ENCODE assay signal across 12 cellular contexts in the genomic region with DNA sequence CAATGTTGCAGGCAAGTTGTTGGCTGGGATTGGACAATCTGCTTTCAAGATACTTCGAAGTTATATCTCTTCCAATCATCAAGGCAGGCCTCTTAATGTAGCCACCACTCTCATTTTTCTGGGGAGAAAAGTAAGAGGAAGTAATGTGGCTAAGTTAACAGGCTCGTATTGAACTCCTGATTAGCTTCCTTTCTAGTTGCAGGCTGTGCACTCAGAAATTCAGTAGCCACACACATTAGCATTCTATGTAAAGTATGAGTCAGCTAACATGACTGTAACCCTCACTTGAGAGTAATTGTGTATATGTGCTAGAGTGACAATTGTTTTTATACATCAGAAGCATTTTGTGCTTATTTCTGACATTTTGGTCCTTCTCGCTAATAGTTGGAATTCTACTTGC. TPM values are rescaled to one million over a fixed set of nuclear protein-coding genes. Genes with fewer than 3 reads are reported as not detected.
DNase-seq lines count a peak whose midpoint lies in the region; ATAC-seq and TF ChIP-seq lines count a peak whose summit lies in the region.
"Had no signal": no experiment of that assay in that cellular context is flagged by ENCODE, and none has a peak within 500 bp of the region (broad histone marks: within the 10 kb centered on the region; RNA-seq: fewer than 3 reads in every experiment).

No MANE protein-coding gene starts in this region.

- no peak for DNase-seq in activated CD4-positive, alpha-beta memory T cell treated with anti-CD3 and anti-CD28 coated beads, Interleukin-2, amount 10 ng/mL, durations not matched to agents 7 days and 5 days
- no peak for DNase-seq in activated CD4-positive, alpha-beta memory T cell treated with anti-CD3 and anti-CD28 coated beads for 36 hours
- DNase-seq in M059J (ENCODE audit: low read depth) (peak; percentile 34), neural crest cell (ENCODE audit: low read depth, low spot score) (no peak), NCI-H345 (lab: John Stamatoyannopoulos, UW) (no peak), substantia nigra (lab: John Stamatoyannopoulos, UW) (no peak), NCI-H774 (lab: John Stamatoyannopoulos, UW) (no peak)
- peak; percentile 12 for DNase-seq in activated CD8-positive, alpha-beta T cell treated with anti-CD3 and anti-CD28 coated beads for 36 hours
- DNase-seq: brain microvascular endothelial cell, lower lobe of right lung had no signal

- TF ChIP-seq CTCF in activated CD8-positive, alpha-beta T cell treated with anti-CD3 and anti-CD28 coated beads for 36 hours (IDR thresholded peaks at IDR 0.05) = no peak
- TF ChIP-seq CTCF in neural crest cell (conservative IDR thresholded peaks at IDR 0.05) = no peak

- CTCF ChIA-PET in activated CD4-positive, alpha-beta memory T cell treated with anti-CD3 and anti-CD28 coated beads, Interleukin-2, amount 10 ng/mL, durations not matched to agents 7 days and 5 days (lab: Charles Lee) = interaction anchor here (2.2 kb wide), 1 partner anchor 179 kb away, joined by 5 read pairs; no protein-coding TSS in a partner anchor
- CTCF ChIA-PET in activated CD4-positive, alpha-beta memory T cell treated with anti-CD3 and anti-CD28 coated beads for 36 hours (lab: Charles Lee) = no interaction called here
- CTCF ChIA-PET in activated CD8-positive, alpha-beta T cell treated with anti-CD3 and anti-CD28 coated beads for 36 hours (lab: Charles Lee) = interaction anchor here (2.0 kb wide), 1 partner anchor 179 kb away, joined by 4 read pairs; no protein-coding TSS in a partner anchor

- peaks cover 8% of the 10 kb centered on the region for H3K36me3 Mint-ChIP-seq in activated CD4-positive, alpha-beta memory T cell treated with anti-CD3 and anti-CD28 coated beads, Interleukin-2, amount 10 ng/mL, durations not matched to agents 7 days and 5 days (ENCODE audit: low read depth)
- H3K36me3 Mint-ChIP-seq in activated CD4-positive, alpha-beta memory T cell treated with anti-CD3 and anti-CD28 coated beads for 36 hours = peaks cover 5% of the 10 kb centered on the region
- H3K36me3 Mint-ChIP-seq in activated CD8-positive, alpha-beta T cell treated with anti-CD3 and anti-CD28 coated beads for 36 hours (ENCODE audit: low read depth) = peaks cover 19% of the 10 kb centered on the region
- peaks cover 17% of the 10 kb centered on the region for H3K36me3 Mint-ChIP-seq in neural crest cell (ENCODE audit: low read depth)

- peaks cover 6% of the 10 kb centered on the region for H3K27me3 Mint-ChIP-seq in activated CD4-positive, alpha-beta memory T cell treated with anti-CD3 and anti-CD28 coated beads, Interleukin-2, amount 10 ng/mL, durations not matched to agents 7 days and 5 days
- peaks cover 3% of the 10 kb centered on the region for H3K27me3 Mint-ChIP-seq in activated CD4-positive, alpha-beta memory T cell treated with anti-CD3 and anti-CD28 coated beads for 36 hours
- no peaks in the 10 kb centered on the region for H3K27me3 Mint-ChIP-seq in activated CD8-positive, alpha-beta T cell treated with anti-CD3 and anti-CD28 coated beads for 36 hours
- no peaks in the 10 kb centered on the region for H3K27me3 Mint-ChIP-seq in neural crest cell (ENCODE audit: low read depth)

- H3K9me3 Mint-ChIP-seq in activated CD4-positive, alpha-beta memory T cell treated with anti-CD3 and anti-CD28 coated beads, Interleukin-2, amount 10 ng/mL, durations not matched to agents 7 days and 5 days = no peaks in the 10 kb centered on the region
- no peaks in the 10 kb centered on the region for H3K9me3 Mint-ChIP-seq in activated CD4-positive, alpha-beta memory T cell treated with anti-CD3 and anti-CD28 coated beads for 36 hours
- H3K9me3 Mint-ChIP-seq in activated CD8-positive, alpha-beta T cell treated with anti-CD3 and anti-CD28 coated beads for 36 hours = no peaks in the 10 kb centered on the region
- no peaks in the 10 kb centered on the region for H3K9me3 Mint-ChIP-seq in neural crest cell

- H3K27ac ChIP-seq in substantia nigra (ENCODE audit: low read depth, low read length, poor library complexity, severe bottlenecking) = no peak overlapping the region
- H3K27ac ChIP-seq: A549, brain microvascular endothelial cell, lower lobe of right lung had no signal

- intact Hi-C loops in activated CD4-positive, alpha-beta memory T cell treated with anti-CD3 and anti-CD28 coated beads for 36 hours (cut with micrococcal nuclease) = loop anchor here (5.0 to 10.0 kb wide), 2 partner anchors 96 to 1187 kb away; partner anchors contain the start of gene NAPG
- intact Hi-C loops in activated CD8-positive, alpha-beta T cell treated with anti-CD3 and anti-CD28 coated beads for 36 hours (cut with micrococcal nuclease) = loop anchor here (5.0 to 10.0 kb wide), 2 partner anchors 177 to 266 kb away; no protein-coding TSS in a partner anchor

- H3K4me3 Mint-ChIP-seq in activated CD4-positive, alpha-beta memory T cell treated with anti-CD3 and anti-CD28 coated beads, Interleukin-2, amount 10 ng/mL, durations not matched to agents 7 days and 5 days = no peak overlapping the region
- no peak overlapping the region for H3K4me3 Mint-ChIP-seq in activated CD4-positive, alpha-beta memory T cell treated with anti-CD3 and anti-CD28 coated beads for 36 hours
- no peak overlapping the region for H3K4me3 Mint-ChIP-seq in activated CD8-positive, alpha-beta T cell treated with anti-CD3 and anti-CD28 coated beads for 36 hours
- peak overlapping the region; percentile 69 for H3K4me3 Mint-ChIP-seq in neural crest cell

- ATAC-seq in activated CD8-positive, alpha-beta T cell treated with anti-CD3 and anti-CD28 coated beads for 36 hours = no peak
- ATAC-seq: A549, lower lobe of right lung had no signal

- POLR2A ChIA-PET in activated CD4-positive, alpha-beta memory T cell treated with anti-CD3 and anti-CD28 coated beads, Interleukin-2, amount 10 ng/mL, durations not matched to agents 7 days and 5 days (lab: Charles Lee) = interaction anchor here (1.2 kb wide), 1 partner anchor 137 kb away, joined by 3 read pairs; the partner anchor contains the start of gene RALBP1
- POLR2A ChIA-PET in activated CD4-positive, alpha-beta memory T cell treated with anti-CD3 and anti-CD28 coated beads for 36 hours (lab: Charles Lee) = no interaction called here
- POLR2A ChIA-PET in activated CD8-positive, alpha-beta T cell treated with anti-CD3 and anti-CD28 coated beads for 36 hours (lab: Charles Lee) = interaction anchor here (0.6 kb wide), 1 partner anchor 225 kb away, joined by 3 read pairs; no protein-coding TSS in a partner anchor

- peak overlapping the region; percentile 37 for H3K27ac Mint-ChIP-seq in activated CD4-positive, alpha-beta memory T cell treated with anti-CD3 and anti-CD28 coated beads, Interleukin-2, amount 10 ng/mL, durations not matched to agents 7 days and 5 days
- H3K27ac Mint-ChIP-seq in activated CD4-positive, alpha-beta memory T cell treated with anti-CD3 and anti-CD28 coated beads for 36 hours = no peak overlapping the region
- H3K27ac Mint-ChIP-seq in activated CD8-positive, alpha-beta T cell treated with anti-CD3 and anti-CD28 coated beads for 36 hours = peak overlapping the region; percentile 67
- H3K27ac Mint-ChIP-seq in neural crest cell (ENCODE audit: unreplicated experiment) = no peak overlapping the region
- H3K27ac Mint-ChIP-seq: progenitor cell of endocrine pancreas had no signal

- H3K4me1 Mint-ChIP-seq in activated CD4-positive, alpha-beta memory T cell treated with anti-CD3 and anti-CD28 coated beads, Interleukin-2, amount 10 ng/mL, durations not matched to agents 7 days and 5 days = peaks cover 34% of the 10 kb centered on the region
- H3K4me1 Mint-ChIP-seq in activated CD4-positive, alpha-beta memory T cell treated with anti-CD3 and anti-CD28 coated beads for 36 hours (ENCODE audit: low read depth) = peaks cover 20% of the 10 kb centered on the region
- peaks cover 27% of the 10 kb centered on the region for H3K4me1 Mint-ChIP-seq in activated CD8-positive, alpha-beta T cell treated with anti-CD3 and anti-CD28 coated beads for 36 hours (ENCODE audit: low read depth)
- H3K4me1 Mint-ChIP-seq in neural crest cell = peaks cover 21% of the 10 kb centered on the region

RNA-seq across cellular contexts. Expression of gene TWSG1, which starts 3.3 kb away (rescaled TPM):
- total RNA-seq in activated CD4-positive, alpha-beta memory T cell treated with anti-CD3 and anti-CD28 coated beads, Interleukin-2, amount 10 ng/mL, durations not matched to agents 7 days and 5 days = 1 to 10 TPM; 8.6 to 9.6 TPM
- 10 to 100 TPM; 11.0 to 12.2 TPM for total RNA-seq in activated CD4-positive, alpha-beta memory T cell treated with anti-CD3 and anti-CD28 coated beads for 36 hours
- 44.7 and 52.8 TPM in 2 replicates for total RNA-seq in M059J (2014; rRNA removed; shearing (Covaris generic))
- total RNA-seq in activated CD8-positive, alpha-beta T cell treated with anti-CD3 and anti-CD28 coated beads for 36 hours = 10 to 100 TPM; 13.3 to 14.9 TPM
- total RNA-seq in neural crest cell = 48.2 and 50.4 TPM in 2 replicates

Comparison
In these comparisons a context has a peak if more than half of its experiments do, and no peak if none do; other contexts are left out.
1. H3K27ac Mint-ChIP-seq: peak in activated CD4-positive, alpha-beta memory T cell treated with anti-CD3 and anti-CD28 coated beads, Interleukin-2, amount 10 ng/mL, durations not matched to agents 7 days and 5 days (single experiment) and activated CD8-positive, alpha-beta T cell treated with anti-CD3 and anti-CD28 coated beads for 36 hours (single experiment); none in activated CD4-positive, alpha-beta memory T cell treated with anti-CD3 and anti-CD28 coated beads for 36 hours (single experiment) and neural crest cell (single experiment).
2. DNase-seq: peak in M059J (single experiment) and activated CD8-positive, alpha-beta T cell treated with anti-CD3 and anti-CD28 coated beads for 36 hours (single experiment); none in activated CD4-positive, alpha-beta memory T cell treated with anti-CD3 and anti-CD28 coated beads, Interleukin-2, amount 10 ng/mL, durations not matched to agents 7 days and 5 days (single experiment), activated CD4-positive, alpha-beta memory T cell treated with anti-CD3 and anti-CD28 coated beads for 36 hours (single experiment), neural crest cell (single experiment), NCI-H345 (single experiment), substantia nigra (0 of 49) and NCI-H774 (single experiment).